ENCODE assay signal across 22 cellular contexts in the genomic region with DNA sequence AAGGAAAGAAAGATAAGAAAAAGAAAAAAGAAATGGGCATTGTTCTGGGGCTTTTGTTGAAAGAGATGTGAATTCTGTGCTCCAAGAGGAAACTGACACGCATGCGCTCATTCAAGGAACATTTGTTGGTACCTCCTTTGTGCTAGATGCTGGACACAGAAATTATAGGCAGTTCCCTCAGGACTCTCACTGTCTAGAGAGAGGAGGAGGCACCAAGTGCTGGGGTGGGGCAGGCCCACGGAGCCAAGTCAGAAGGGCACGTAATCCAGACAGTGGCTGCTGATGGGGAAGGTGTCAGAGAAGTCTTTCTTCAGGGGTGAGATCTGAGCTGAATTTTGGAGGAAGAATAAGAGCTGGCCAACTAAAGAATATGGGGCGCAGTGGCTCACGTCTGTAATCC. TPM values are rescaled to one million over a fixed set of nuclear protein-coding genes. Genes with fewer than 3 reads are reported as not detected.
"Had no signal": no experiment of that assay in that cellular context is flagged by ENCODE, and none has a peak within 500 bp of the region (broad histone marks: within the 10 kb centered on the region; RNA-seq: fewer than 3 reads in every experiment).

No MANE protein-coding gene starts in this region.

- H3K9me3 ChIP-seq: SK-N-SH had no signal

- DNase-seq: KBM-7, MV-4-11, NCI-H1048, NCI-H1105, NCI-H1417, NCI-H1436 treated with DMSO at 0.1 percent for 48 hours, NCI-H187, NCI-H2029, NCI-H2081 treated with DMSO at 0.1 percent for 48 hours, NCI-H2171, NCI-H226, NCI-H446, NCI-H510A, NCI-H524 treated with DMSO at 0.1 percent for 48 hours, NCI-H69, NCI-H774, Right ventricle myocardium superior, RPMI8226, SIG-M5, SK-N-SH had no signal

- H3K9ac ChIP-seq: SK-N-SH had no signal

- H3K4me2 ChIP-seq: SK-N-SH had no signal

- H3K27ac ChIP-seq: HL-60 had no signal

RNA-seq across cellular contexts. Expression of gene SFRP5, which starts 37.8 kb away (rescaled TPM):
- total RNA-seq: MCF 10A had no signal
- polyA plus RNA-seq: SK-N-SH had no signal
